ENCODE assay signal across 10 cellular contexts in genomic region chr12:48980389-48980952, GRCh38. TPM values are rescaled to one million over a fixed set of nuclear protein-coding genes. Genes with fewer than 3 reads are reported as not detected.
DNase-seq lines count a peak whose midpoint lies in the region; ATAC-seq and TF ChIP-seq lines count a peak whose summit lies in the region.
"Had no signal": no experiment of that assay in that cellular context is flagged by ENCODE, and none has a peak within 500 bp of the region (broad histone marks: within the 10 kb centered on the region; RNA-seq: fewer than 3 reads in every experiment).

No MANE protein-coding gene starts in this region.

- no peaks in the 10 kb centered on the region for H4K20me1 ChIP-seq in SK-N-SH (ENCODE audit: insufficient read depth)

- ATAC-seq in GM19463 (IDR thresholded peaks at IDR 0.05; ENCODE audit: unreplicated experiment) = no peak

- 19% methylated on average over 42 of the region's 46 CpGs for WGBS in SK-N-SH (ENCODE audit: low lambda C conversion rate)
- 3% methylated on average over 44 of the region's 46 CpGs for WGBS in prostate gland

- H3K4me3 ChIP-seq in GM12865 (ENCODE audit: low read depth, low read length) (peak overlapping the region; percentile 54), SK-N-SH (ENCODE audit: low read depth in 2 of 2, low read length in 1 of 2) (peak overlapping the region in 1 of 2 experiments; percentile 10; a peak in 2 of 4 replicates), prostate gland (peak overlapping the region; percentile 5 to 10), foreskin fibroblast (ENCODE audit: low read depth in 1 of 2, low read length in 2 of 2) (no peak overlapping the region)

- intact Hi-C loops in prostate gland (cut with DNase I) = no loop called here

- H3K27me3 ChIP-seq in SK-N-SH (ENCODE audit: insufficient read depth) (peaks cover 78% of the 10 kb centered on the region), prostate gland (replicated peaks; ENCODE audit: insufficient read depth) (peaks cover 25% of the 10 kb centered on the region)

- DNase-seq in GM12865 (ENCODE audit: low read depth) (no peak), SK-N-SH (peak; percentile 62), epidermal melanocyte (ENCODE audit: insufficient read length, low spot score) (peak; percentile 19), prostate gland (ENCODE audit: low spot score) (no peak), hypothalamus (lab: John Stamatoyannopoulos, UW) (no peak), foreskin fibroblast (no peak), HK-2 (ENCODE audit: unreplicated experiment) (no peak)

- TF ChIP-seq RAD21 in SK-N-SH (IDR thresholded peaks at IDR 0.05; ENCODE audit: low read length) = no peak

- TF ChIP-seq CTCF in GM12865 (IDR thresholded peaks at IDR 0.05; ENCODE audit: insufficient read depth, low read depth, low read length, missing control alignments) (no peak), SK-N-SH (IDR thresholded peaks at IDR 0.05) (no peak), prostate gland (IDR thresholded peaks at IDR 0.05) (no peak), foreskin fibroblast (IDR thresholded peaks at IDR 0.05; ENCODE audit: low read depth, low read length) (no peak)

- H3K9me2 ChIP-seq in SK-N-SH = no peaks in the 10 kb centered on the region

- H3K27ac ChIP-seq in SK-N-SH (ENCODE audit: low read depth in 2 of 2, low read length in 1 of 2) = no peak overlapping the region
- H3K27ac ChIP-seq in prostate gland = no peak overlapping the region

- CTCF ChIA-PET in SK-N-SH (lab: Yijun Ruan, JAX) = interaction anchor here (1.3 to 33.0 kb wide), 9 partner anchors 5 to 128 kb away, joined by 3 to 935 read pairs (median 6); partner anchors contain the start of genes ARF3, DDN, DDX23 and WNT1

- POLR2A ChIA-PET in SK-N-SH (lab: Yijun Ruan, JAX) = no interaction called here

- H3K4me1 ChIP-seq in SK-N-SH (ENCODE audit: control insufficient read depth in 1 of 2, insufficient read depth in 2 of 2, low read depth in 1 of 2, low read length in 1 of 2) = peaks cover 0 to 26% of the 10 kb centered on the region in 2 experiments; a peak in 1 of 4 replicates
- H3K4me1 ChIP-seq in prostate gland (replicated peaks) = peaks cover 12% of the 10 kb centered on the region

- no peak overlapping the region for H3K9ac ChIP-seq in SK-N-SH

- TF ChIP-seq POLR2A in prostate gland (IDR thresholded peaks at IDR 0.05) = no peak

- no peaks in the 10 kb centered on the region for H3K9me3 ChIP-seq in SK-N-SH
- H3K9me3 ChIP-seq in prostate gland = no peaks in the 10 kb centered on the region

- H3K36me3 ChIP-seq in SK-N-SH (replicated peaks in 1 of 2; ENCODE audit: control insufficient read depth in 1 of 2, insufficient read depth in 2 of 2, low read length in 1 of 2) = no peaks in the 10 kb centered on the region
- H3K36me3 ChIP-seq in prostate gland = no peaks in the 10 kb centered on the region

- no peaks in the 10 kb centered on the region for H3K79me2 ChIP-seq in SK-N-SH (ENCODE audit: insufficient read depth)

- H3K4me2 ChIP-seq in SK-N-SH = peak overlapping the region; percentile 65

- H2AFZ ChIP-seq in SK-N-SH (ENCODE audit: low read depth) = no peak overlapping the region

- no peak for TF ChIP-seq EP300 in SK-N-SH (IDR thresholded peaks at IDR 0.05; ENCODE audit: borderline replicate concordance in 1 of 2, low read depth in 1 of 2, low read length in 1 of 2)

- no peaks in the 10 kb centered on the region for H3F3A ChIP-seq in SK-N-SH (replicated peaks; ENCODE audit: insufficient read depth)

TF ChIP-seq in SK-N-SH, 30 proteins besides CTCF, POLR2A, EP300 and RAD21:
- TF ChIP-seq TEAD4 (IDR thresholded peaks at IDR 0.05; ENCODE audit: borderline replicate concordance, insufficient read depth) (no peak), EZH2phosphoT487 (IDR thresholded peaks at IDR 0.05; ENCODE audit: borderline replicate concordance, low read depth) (peak; percentile 49; the same call in 1 of the 2 replicates), YY1 (IDR thresholded peaks at IDR 0.05; ENCODE audit: low read depth) (no peak), GATA2 (CRISPR knock-in tag; IDR thresholded peaks at IDR 0.05) (no peak)

RNA-seq across cellular contexts. Expression of gene WNT1, which starts 2.3 kb away (rescaled TPM):
- polyA plus RNA-seq in SK-N-SH (2012; rRNA removed) = not detected in 2 replicates
- polyA plus RNA-seq in SK-N-SH (2012; cell fraction: cytosol; rRNA removed) = not detected in 2 replicates
- polyA plus RNA-seq in SK-N-SH (2012; cell fraction: nucleus; rRNA removed) = not detected in 2 replicates
- total RNA-seq in prostate gland = not detected
- total RNA-seq: glomerular endothelial cell, M059J had no signal

RNA-seq across cellular contexts. Expression of gene WNT10B, which starts 8.9 kb away (rescaled TPM):
- 0.11 and 0.18 TPM in 2 replicates for polyA plus RNA-seq in SK-N-SH (2012; rRNA removed)
- polyA plus RNA-seq in SK-N-SH (2012; cell fraction: cytosol; rRNA removed) = 0.08 and 0.23 TPM in 2 replicates
- polyA plus RNA-seq in SK-N-SH (2012; cell fraction: nucleus; rRNA removed) = 0.33 and 0.54 TPM in 2 replicates
- total RNA-seq in prostate gland = 1 to 10 TPM in 1 of 2 donors, not detected in 1; 1.1 TPM
- total RNA-seq: glomerular endothelial cell had no signal

RNA-seq across cellular contexts. Expression of gene DDN, which starts 18.7 kb away (rescaled TPM):
- polyA plus RNA-seq in SK-N-SH (2012; rRNA removed) = 0.20 and 0.24 TPM in 2 replicates
- polyA plus RNA-seq in SK-N-SH (2012; cell fraction: cytosol; rRNA removed) = 0.17 TPM in 2 replicates
- polyA plus RNA-seq in SK-N-SH (2012; cell fraction: nucleus; rRNA removed) = 0.99 and 1.4 TPM in 2 replicates
- 1 to 10 TPM in 1 of 2 donors, not detected in 1; 1.0 TPM for total RNA-seq in prostate gland
- total RNA-seq: M059J had no signal

RNA-seq across cellular contexts. Expression of gene ARF3, which starts 23.2 kb away (rescaled TPM):
- 204 and 261 TPM in 2 replicates for polyA plus RNA-seq in SK-N-SH (2012; rRNA removed)
- 191 and 203 TPM in 2 replicates for polyA plus RNA-seq in SK-N-SH (2012; cell fraction: cytosol; rRNA removed)
- polyA plus RNA-seq in SK-N-SH (2012; cell fraction: nucleus; rRNA removed) = 152 and 174 TPM in 2 replicates
- total RNA-seq in prostate gland = 10 to 100 TPM; 87.6 to 92.4 TPM

RNA-seq across cellular contexts. Expression of gene PRKAG1, which starts 38.1 kb away (rescaled TPM):
- polyA plus RNA-seq in SK-N-SH (2012; rRNA removed) = 75.1 and 113 TPM in 2 replicates
- polyA plus RNA-seq in SK-N-SH (2012; cell fraction: cytosol; rRNA removed) = 90.8 and 99.1 TPM in 2 replicates
- 50.3 and 85.4 TPM in 2 replicates for polyA plus RNA-seq in SK-N-SH (2012; cell fraction: nucleus; rRNA removed)
- 10 to 100 TPM; 53.9 to 55.4 TPM for total RNA-seq in prostate gland

Comparison
In these comparisons a context has a peak if more than half of its experiments do, and no peak if none do; other contexts are left out.
1. DNase-seq: peak in SK-N-SH (single experiment) and epidermal melanocyte (single experiment); none in GM12865 (single experiment), prostate gland (single experiment), hypothalamus (0 of 51), foreskin fibroblast (0 of 2) and HK-2 (single experiment).
2. H3K4me3 ChIP-seq: peak in GM12865 (single experiment) and prostate gland (2 of 2); none in foreskin fibroblast (0 of 2).